Comparison of ENCODE assay signal across 2 cellular contexts in the genomic region with DNA sequence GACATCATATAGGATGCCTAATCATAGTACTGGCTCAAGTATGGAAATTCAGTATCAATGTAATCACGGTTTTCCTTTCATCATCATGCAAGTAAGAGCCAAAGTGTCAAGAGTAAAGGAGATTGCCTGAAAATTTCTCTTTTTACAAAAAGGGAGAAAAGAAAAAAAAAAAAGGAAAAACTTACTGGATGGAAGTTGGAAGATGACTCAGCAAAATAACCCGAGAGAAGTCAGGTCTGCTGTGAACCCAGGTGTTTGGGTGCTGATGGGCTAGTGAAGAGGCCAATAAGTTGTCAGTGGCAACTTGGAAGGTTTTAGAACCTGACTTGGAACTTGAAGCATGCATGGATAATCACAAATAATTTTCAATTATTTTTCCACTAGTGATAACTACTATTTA.
TF ChIP-seq lines count a peak whose summit lies in the region.

No MANE protein-coding gene starts in this region.

TF ChIP-seq in GM23338, 12 proteins besides CTCF, POLR2A, EP300 and RAD21 (continues in another document):
- no peak for TF ChIP-seq ZNF331 (CRISPR knock-in tag; IDR thresholded peaks at IDR 0.05; ENCODE audit: low read depth)
- TF ChIP-seq ZNF114 (CRISPR knock-in tag; IDR thresholded peaks at IDR 0.05) = no peak
- no peak for TF ChIP-seq NANOG (IDR thresholded peaks at IDR 0.05; ENCODE audit: borderline replicate concordance)
- TF ChIP-seq STAT1 (IDR thresholded peaks at IDR 0.05; ENCODE audit: unreplicated experiment) = no peak
- TF ChIP-seq, protein P1, sequence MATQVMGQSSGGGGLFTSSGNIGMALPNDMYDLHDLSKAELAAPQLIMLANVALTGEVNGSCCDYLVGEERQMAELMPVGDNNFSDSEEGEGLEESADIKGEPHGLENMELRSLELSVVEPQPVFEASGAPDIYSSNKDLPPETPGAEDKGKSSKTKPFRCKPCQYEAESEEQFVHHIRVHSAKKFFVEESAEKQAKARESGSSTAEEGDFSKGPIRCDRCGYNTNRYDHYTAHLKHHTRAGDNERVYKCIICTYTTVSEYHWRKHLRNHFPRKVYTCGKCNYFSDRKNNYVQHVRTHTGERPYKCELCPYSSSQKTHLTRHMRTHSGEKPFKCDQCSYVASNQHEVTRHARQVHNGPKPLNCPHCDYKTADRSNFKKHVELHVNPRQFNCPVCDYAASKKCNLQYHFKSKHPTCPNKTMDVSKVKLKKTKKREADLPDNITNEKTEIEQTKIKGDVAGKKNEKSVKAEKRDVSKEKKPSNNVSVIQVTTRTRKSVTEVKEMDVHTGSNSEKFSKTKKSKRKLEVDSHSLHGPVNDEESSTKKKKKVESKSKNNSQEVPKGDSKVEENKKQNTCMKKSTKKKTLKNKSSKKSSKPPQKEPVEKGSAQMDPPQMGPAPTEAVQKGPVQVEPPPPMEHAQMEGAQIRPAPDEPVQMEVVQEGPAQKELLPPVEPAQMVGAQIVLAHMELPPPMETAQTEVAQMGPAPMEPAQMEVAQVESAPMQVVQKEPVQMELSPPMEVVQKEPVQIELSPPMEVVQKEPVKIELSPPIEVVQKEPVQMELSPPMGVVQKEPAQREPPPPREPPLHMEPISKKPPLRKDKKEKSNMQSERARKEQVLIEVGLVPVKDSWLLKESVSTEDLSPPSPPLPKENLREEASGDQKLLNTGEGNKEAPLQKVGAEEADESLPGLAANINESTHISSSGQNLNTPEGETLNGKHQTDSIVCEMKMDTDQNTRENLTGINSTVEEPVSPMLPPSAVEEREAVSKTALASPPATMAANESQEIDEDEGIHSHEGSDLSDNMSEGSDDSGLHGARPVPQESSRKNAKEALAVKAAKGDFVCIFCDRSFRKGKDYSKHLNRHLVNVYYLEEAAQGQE (IDR thresholded peaks at IDR 0.05; ENCODE audit: unreplicated experiment) = no peak
- TF ChIP-seq, protein P2, sequence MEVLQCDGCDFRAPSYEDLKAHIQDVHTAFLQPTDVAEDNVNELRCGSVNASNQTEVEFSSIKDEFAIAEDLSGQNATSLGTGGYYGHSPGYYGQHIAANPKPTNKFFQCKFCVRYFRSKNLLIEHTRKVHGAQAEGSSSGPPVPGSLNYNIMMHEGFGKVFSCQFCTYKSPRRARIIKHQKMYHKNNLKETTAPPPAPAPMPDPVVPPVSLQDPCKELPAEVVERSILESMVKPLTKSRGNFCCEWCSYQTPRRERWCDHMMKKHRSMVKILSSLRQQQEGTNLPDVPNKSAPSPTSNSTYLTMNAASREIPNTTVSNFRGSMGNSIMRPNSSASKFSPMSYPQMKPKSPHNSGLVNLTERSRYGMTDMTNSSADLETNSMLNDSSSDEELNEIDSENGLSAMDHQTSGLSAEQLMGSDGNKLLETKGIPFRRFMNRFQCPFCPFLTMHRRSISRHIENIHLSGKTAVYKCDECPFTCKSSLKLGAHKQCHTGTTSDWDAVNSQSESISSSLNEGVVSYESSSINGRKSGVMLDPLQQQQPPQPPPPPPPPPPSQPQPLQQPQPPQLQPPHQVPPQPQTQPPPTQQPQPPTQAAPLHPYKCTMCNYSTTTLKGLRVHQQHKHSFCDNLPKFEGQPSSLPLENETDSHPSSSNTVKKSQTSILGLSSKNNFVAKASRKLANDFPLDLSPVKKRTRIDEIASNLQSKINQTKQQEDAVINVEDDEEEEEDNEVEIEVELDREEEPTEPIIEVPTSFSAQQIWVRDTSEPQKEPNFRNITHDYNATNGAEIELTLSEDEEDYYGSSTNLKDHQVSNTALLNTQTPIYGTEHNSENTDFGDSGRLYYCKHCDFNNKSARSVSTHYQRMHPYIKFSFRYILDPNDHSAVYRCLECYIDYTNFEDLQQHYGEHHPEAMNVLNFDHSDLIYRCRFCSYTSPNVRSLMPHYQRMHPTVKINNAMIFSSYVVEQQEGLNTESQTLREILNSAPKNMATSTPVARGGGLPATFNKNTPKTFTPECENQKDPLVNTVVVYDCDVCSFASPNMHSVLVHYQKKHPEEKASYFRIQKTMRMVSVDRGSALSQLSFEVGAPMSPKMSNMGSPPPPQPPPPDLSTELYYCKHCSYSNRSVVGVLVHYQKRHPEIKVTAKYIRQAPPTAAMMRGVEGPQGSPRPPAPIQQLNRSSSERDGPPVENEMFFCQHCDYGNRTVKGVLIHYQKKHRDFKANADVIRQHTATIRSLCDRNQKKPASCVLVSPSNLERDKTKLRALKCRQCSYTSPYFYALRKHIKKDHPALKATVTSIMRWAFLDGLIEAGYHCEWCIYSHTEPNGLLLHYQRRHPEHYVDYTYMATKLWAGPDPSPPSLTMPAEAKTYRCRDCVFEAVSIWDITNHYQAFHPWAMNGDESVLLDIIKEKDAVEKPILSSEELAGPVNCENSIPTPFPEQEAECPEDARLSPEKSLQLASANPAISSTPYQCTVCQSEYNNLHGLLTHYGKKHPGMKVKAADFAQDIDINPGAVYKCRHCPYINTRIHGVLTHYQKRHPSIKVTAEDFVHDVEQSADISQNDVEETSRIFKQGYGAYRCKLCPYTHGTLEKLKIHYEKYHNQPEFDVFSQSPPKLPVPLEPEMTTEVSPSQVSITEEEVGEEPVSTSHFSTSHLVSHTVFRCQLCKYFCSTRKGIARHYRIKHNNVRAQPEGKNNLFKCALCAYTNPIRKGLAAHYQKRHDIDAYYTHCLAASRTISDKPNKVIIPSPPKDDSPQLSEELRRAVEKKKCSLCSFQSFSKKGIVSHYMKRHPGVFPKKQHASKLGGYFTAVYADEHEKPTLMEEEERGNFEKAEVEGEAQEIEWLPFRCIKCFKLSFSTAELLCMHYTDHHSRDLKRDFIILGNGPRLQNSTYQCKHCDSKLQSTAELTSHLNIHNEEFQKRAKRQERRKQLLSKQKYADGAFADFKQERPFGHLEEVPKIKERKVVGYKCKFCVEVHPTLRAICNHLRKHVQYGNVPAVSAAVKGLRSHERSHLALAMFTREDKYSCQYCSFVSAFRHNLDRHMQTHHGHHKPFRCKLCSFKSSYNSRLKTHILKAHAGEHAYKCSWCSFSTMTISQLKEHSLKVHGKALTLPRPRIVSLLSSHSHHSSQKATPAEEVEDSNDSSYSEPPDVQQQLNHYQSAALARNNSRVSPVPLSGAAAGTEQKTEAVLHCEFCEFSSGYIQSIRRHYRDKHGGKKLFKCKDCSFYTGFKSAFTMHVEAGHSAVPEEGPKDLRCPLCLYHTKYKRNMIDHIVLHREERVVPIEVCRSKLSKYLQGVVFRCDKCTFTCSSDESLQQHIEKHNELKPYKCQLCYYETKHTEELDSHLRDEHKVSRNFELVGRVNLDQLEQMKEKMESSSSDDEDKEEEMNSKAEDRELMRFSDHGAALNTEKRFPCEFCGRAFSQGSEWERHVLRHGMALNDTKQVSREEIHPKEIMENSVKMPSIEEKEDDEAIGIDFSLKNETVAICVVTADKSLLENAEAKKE (CRISPR knock-in tag; IDR thresholded peaks at IDR 0.05) = no peak
- TF ChIP-seq, protein P3, sequence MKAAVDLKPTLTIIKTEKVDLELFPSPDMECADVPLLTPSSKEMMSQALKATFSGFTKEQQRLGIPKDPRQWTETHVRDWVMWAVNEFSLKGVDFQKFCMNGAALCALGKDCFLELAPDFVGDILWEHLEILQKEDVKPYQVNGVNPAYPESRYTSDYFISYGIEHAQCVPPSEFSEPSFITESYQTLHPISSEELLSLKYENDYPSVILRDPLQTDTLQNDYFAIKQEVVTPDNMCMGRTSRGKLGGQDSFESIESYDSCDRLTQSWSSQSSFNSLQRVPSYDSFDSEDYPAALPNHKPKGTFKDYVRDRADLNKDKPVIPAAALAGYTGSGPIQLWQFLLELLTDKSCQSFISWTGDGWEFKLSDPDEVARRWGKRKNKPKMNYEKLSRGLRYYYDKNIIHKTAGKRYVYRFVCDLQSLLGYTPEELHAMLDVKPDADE (IDR thresholded peaks at IDR 0.05) = no peak
- TF ChIP-seq JUNB (IDR thresholded peaks at IDR 0.05; ENCODE audit: unreplicated experiment) = no peak
- no peak for TF ChIP-seq EZH2phosphoT487 (IDR thresholded peaks at IDR 0.05; ENCODE audit: unreplicated experiment)
- TF ChIP-seq EZH2 (IDR thresholded peaks at IDR 0.05; ENCODE audit: low read depth, unreplicated experiment) = no peak

TF ChIP-seq in neural cell, 6 proteins besides CTCF, POLR2A, EP300 and RAD21:
- no peak for TF ChIP-seq POLR2AphosphoS5 (IDR thresholded peaks at IDR 0.05)
- TF ChIP-seq, protein P1 (IDR thresholded peaks at IDR 0.05; ENCODE audit: borderline replicate concordance) = no peak
- TF ChIP-seq MXI1 (conservative IDR thresholded peaks at IDR 0.05; ENCODE audit: poor library complexity, severe bottlenecking) = no peak
- no peak for TF ChIP-seq SMC3 (conservative IDR thresholded peaks at IDR 0.05; ENCODE audit: poor library complexity)
- no peak for TF ChIP-seq EZH2 (IDR thresholded peaks at IDR 0.05; ENCODE audit: borderline replicate concordance, insufficient read depth, low read length, poor library complexity, severe bottlenecking)
- no peak for TF ChIP-seq TAF1 (IDR thresholded peaks at IDR 0.05; ENCODE audit: low read depth)
